Comparison of ENCODE assay signal across 13 cellular contexts in the genomic region with DNA sequence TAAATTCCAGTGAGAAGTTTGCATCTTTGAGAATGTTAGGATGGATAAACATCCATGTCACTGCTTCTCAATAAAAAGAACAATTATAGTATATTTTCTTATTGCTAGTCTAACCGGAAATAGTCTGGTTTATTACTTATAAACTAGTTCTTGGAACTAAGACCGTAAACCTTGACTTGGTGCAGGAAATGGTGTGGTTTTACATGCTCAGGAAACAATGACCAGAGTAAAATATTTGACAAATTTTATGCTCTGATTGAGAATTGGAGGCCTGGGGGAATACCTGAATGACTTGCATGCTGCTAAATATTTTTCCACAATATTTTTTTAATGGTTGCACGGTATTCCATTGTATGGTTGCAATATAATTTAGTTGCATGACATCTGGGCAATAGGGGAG.
A peak's percentile ranks its signal among the peaks of the same experiment; 100 is the strongest.
DNase-seq lines count a peak whose midpoint lies in the region; ATAC-seq and TF ChIP-seq lines count a peak whose summit lies in the region.
"Had no signal": no experiment of that assay in that cellular context is flagged by ENCODE, and none has a peak within 500 bp of the region (broad histone marks: within the 10 kb centered on the region; RNA-seq: fewer than 3 reads in every experiment).

No MANE protein-coding gene starts in this region.

- TF ChIP-seq CTCF in GM10266 (IDR thresholded peaks at IDR 0.05; ENCODE audit: control insufficient read depth, insufficient read depth, low read depth, missing control alignments) (no peak), stomach (IDR thresholded peaks at IDR 0.05) (no peak), vagina (IDR thresholded peaks at IDR 0.05) (no peak)

- peaks cover under 1 to 2% of the 10 kb centered on the region in 2 donors for H3K36me3 Mint-ChIP-seq in CD4-positive, alpha-beta memory T cell
- H3K36me3 Mint-ChIP-seq: brain had no signal

- TF ChIP-seq EP300 in stomach (IDR thresholded peaks at IDR 0.05): no peak

- H3K4me1 ChIP-seq in CD4-positive, alpha-beta memory T cell (ENCODE audit: insufficient read depth, low read length): peaks cover 58% of the 10 kb centered on the region
- H3K4me1 ChIP-seq in SJSA1 (replicated peaks) (peaks cover 55% of the 10 kb centered on the region), stomach (peaks cover 0 to 50% (median 25%) of the 10 kb centered on the region in 4 donors), vagina (peaks cover 20% of the 10 kb centered on the region)

- no peaks in the 10 kb centered on the region for H3K27me3 Mint-ChIP-seq in CD4-positive, alpha-beta memory T cell

- no peaks in the 10 kb centered on the region for H3K27me3 ChIP-seq in CD4-positive, alpha-beta memory T cell (ENCODE audit: insufficient read depth, low read length)
- H3K27me3 ChIP-seq in SJSA1 (replicated peaks): no peaks in the 10 kb centered on the region
- H3K27me3 ChIP-seq in stomach: no peaks in the 10 kb centered on the region
- H3K27me3 ChIP-seq in vagina: no peaks in the 10 kb centered on the region
- H3K27me3 ChIP-seq: right atrium auricular region had no signal

- H3K9me3 ChIP-seq in CD4-positive, alpha-beta memory T cell (ENCODE audit: control insufficient read depth in 1 of 2, low read length in 2 of 2): no peaks in the 10 kb centered on the region
- H3K9me3 ChIP-seq in SJSA1 (replicated peaks) (0 out of 2 replicates have a peak, but pooled peaks cover 2% of the 10 kb centered on the region), stomach (no peaks in the 10 kb centered on the region), vagina (no peaks in the 10 kb centered on the region)
- H3K9me3 ChIP-seq: right atrium auricular region had no signal

- H3K9me3 Mint-ChIP-seq in CD4-positive, alpha-beta memory T cell: peaks cover 0 to 7% (median under 1%) of the 10 kb centered on the region in 8 donors

- H3K4me1 Mint-ChIP-seq in CD4-positive, alpha-beta memory T cell: peaks cover 53 to 71% (median 61%) of the 10 kb centered on the region in 4 donors

- CTCF ChIA-PET in CD4-positive, alpha-beta memory T cell (lab: Charles Lee; ENCODE audit: partially characterized antibody): interaction anchor here (1.2 to 2.4 kb wide), 3 partner anchors 13 to 28 kb away, joined by 3 to 12 read pairs (median 5); no protein-coding TSS in a partner anchor

- intact Hi-C loops in CD4-positive, alpha-beta memory T cell (cut with micrococcal nuclease): loop anchor here (5.0 kb wide), 2 partner anchors 45 to 65 kb away; no protein-coding TSS in a partner anchor
- intact Hi-C loops in left colon (cut with DNase I, micrococcal nuclease): no loop called here
- intact Hi-C loops in stomach (cut with DNase I; ENCODE audit: low total_unique reads): no loop called here
- intact Hi-C loops in vagina (cut with DNase I): no loop called here

- H3K27ac Mint-ChIP-seq in CD4-positive, alpha-beta memory T cell: peak overlapping the region in 6 of 7 donors; percentile 18 to 89 (median 68)

- TF ChIP-seq POLR2A in stomach (IDR thresholded peaks at IDR 0.05): no peak
- no peak for TF ChIP-seq POLR2A in vagina (IDR thresholded peaks at IDR 0.05)

- H3K27ac ChIP-seq in CD4-positive, alpha-beta memory T cell (ENCODE audit: low read depth, low read length): no peak overlapping the region
- H3K27ac ChIP-seq in SJSA1: peak overlapping the region; percentile 72
- peak overlapping the region in 1 of 5 donors; percentile 16 for H3K27ac ChIP-seq in stomach
- no peak overlapping the region for H3K27ac ChIP-seq in vagina
- H3K27ac ChIP-seq: epithelial cell of prostate, right atrium auricular region, SK-N-MC had no signal

- ATAC-seq in GM21447 (IDR thresholded peaks at IDR 0.05; ENCODE audit: unreplicated experiment) (peak; percentile 35), left colon (peak; percentile 72)

- DNase-seq in CD4-positive, alpha-beta memory T cell: peak in 1 of 5 donors; percentile 18
- DNase-seq in SJSA1 (ENCODE audit: low read depth in 1 of 2, low spot score in 2 of 2) (peak in 1 of 2 experiments; percentile 8), left colon (no peak), GM10266 (ENCODE audit: extremely low spot score) (no peak), stomach (no peak), vagina (ENCODE audit: extremely low spot score in 2 of 2) (no peak)
- no peak for DNase-seq in effector CD4-positive, alpha-beta T cell
- DNase-seq: Calu3 had no signal

- POLR2A ChIA-PET in CD4-positive, alpha-beta memory T cell (lab: Charles Lee; ENCODE audit: partially characterized antibody): interaction anchor here (1.2 to 4.2 kb wide), 5 partner anchors 27 to 68 kb away, joined by 4 to 20 read pairs (median 6); no protein-coding TSS in a partner anchor

- peak overlapping the region in 7 of 8 donors; percentile 43 to 82 (median 71) for H3K4me3 Mint-ChIP-seq in CD4-positive, alpha-beta memory T cell
- H3K4me3 Mint-ChIP-seq: brain had no signal

- 61 to 76% (median 74%) methylated on average over 3 of the region's 3 CpGs for WGBS in stomach, 5 donors

- no peaks in the 10 kb centered on the region for H3K36me3 ChIP-seq in CD4-positive, alpha-beta memory T cell (ENCODE audit: insufficient read depth, low read length)
- H3K36me3 ChIP-seq in SJSA1 (no peaks in the 10 kb centered on the region), stomach (no peaks in the 10 kb centered on the region), vagina (no peaks in the 10 kb centered on the region)
- H3K36me3 ChIP-seq: right atrium auricular region had no signal

- peak overlapping the region in 1 of 2 donors; percentile 6 for H3K4me3 ChIP-seq in CD4-positive, alpha-beta memory T cell (ENCODE audit: low read length in 2 of 2)
- no peak overlapping the region for H3K4me3 ChIP-seq in SJSA1
- H3K4me3 ChIP-seq in stomach: no peak overlapping the region
- H3K4me3 ChIP-seq in vagina: no peak overlapping the region
- H3K4me3 ChIP-seq: right atrium auricular region, SK-N-MC had no signal
